Comparison of ENCODE assay signal across 8 cellular contexts in genomic region chr17:81869221-81870154, GRCh38. TPM values are rescaled to one million over a fixed set of nuclear protein-coding genes. Genes with fewer than 3 reads are reported as not detected.
A peak's percentile ranks its signal among the peaks of the same experiment; 100 is the strongest.
DNase-seq lines count a peak whose midpoint lies in the region; TF ChIP-seq lines count a peak whose summit lies in the region.

No MANE protein-coding gene starts in this region.

- H3K9me3 ChIP-seq in BE2C (no peaks in the 10 kb centered on the region), HEK293 (ENCODE audit: control insufficient read depth, insufficient read depth, low read depth, low read length) (no peaks in the 10 kb centered on the region), fibroblast of lung (ENCODE audit: control insufficient read depth, insufficient read depth, low read depth, low read length) (no peaks in the 10 kb centered on the region), neuron (ENCODE audit: low read length) (no peaks in the 10 kb centered on the region)

- H3K9ac ChIP-seq in fibroblast of lung (ENCODE audit: insufficient read depth, low read length) = peak overlapping the region; percentile 97

- no peaks in the 10 kb centered on the region for H3K9me3 Mint-ChIP-seq in activated CD4-positive, alpha-beta memory T cell treated with anti-CD3 and anti-CD28 coated beads for 36 hours

- POLR2A ChIA-PET in HEK293 (lab: Yijun Ruan, JAX) = interaction anchor here (1.1 to 2.7 kb wide), 12 partner anchors 9 to 186 kb away, joined by 3 to 17 read pairs (median 6); partner anchors contain the start of genes ARL16, CENPX, HGS and LRRC45
- POLR2A ChIA-PET in activated CD4-positive, alpha-beta memory T cell treated with anti-CD3 and anti-CD28 coated beads for 36 hours (lab: Charles Lee) = interaction anchor here (0.5 to 3.1 kb wide), 13 partner anchors 8 to 207 kb away, joined by 3 to 21 read pairs (median 3); partner anchors contain the start of genes ALYREF, ANAPC11, MAFG and MCRIP1

- H3K4me1 ChIP-seq in BE2C (peaks cover 26% of the 10 kb centered on the region), HEK293 (ENCODE audit: control insufficient read depth, insufficient read depth, low read length) (peaks cover 17% of the 10 kb centered on the region; the same call in 1 of the 2 replicates), fibroblast of lung (ENCODE audit: control insufficient read depth, extremely low read depth, insufficient read depth, low read length) (peaks cover 20% of the 10 kb centered on the region), neuron (ENCODE audit: insufficient read depth, low read length) (peaks cover 36% of the 10 kb centered on the region)

- DNase-seq in BE2C = peak; percentile 78
- DNase-seq in activated CD4-positive, alpha-beta memory T cell treated with anti-CD3 and anti-CD28 coated beads for 36 hours = peak; percentile 55
- DNase-seq in fibroblast of lung (ENCODE audit: low read depth in 2 of 2) = peak; percentile 32 to 33
- DNase-seq in DMS153 (lab: John Stamatoyannopoulos, UW) = no peak
- DNase-seq in NCI-H446 treated with DMSO at 0.1 percent for 48 hours (lab: John Stamatoyannopoulos, UW) = no peak
- no peak for DNase-seq in NCI-H774 (lab: John Stamatoyannopoulos, UW)

- H3K27me3 ChIP-seq in BE2C (no peaks in the 10 kb centered on the region), fibroblast of lung (ENCODE audit: control insufficient read depth, insufficient read depth, low read length) (no peaks in the 10 kb centered on the region), neuron (ENCODE audit: insufficient read depth, low read length) (no peaks in the 10 kb centered on the region)

- peaks cover 27% of the 10 kb centered on the region for H3K79me2 ChIP-seq in fibroblast of lung (ENCODE audit: control insufficient read depth, insufficient read depth, low read length)

- no peaks in the 10 kb centered on the region for H3K27me3 Mint-ChIP-seq in activated CD4-positive, alpha-beta memory T cell treated with anti-CD3 and anti-CD28 coated beads for 36 hours

- peak overlapping the region; percentile 97 for H3K4me2 ChIP-seq in fibroblast of lung (ENCODE audit: extremely low read depth, insufficient read depth, low read length)

- intact Hi-C loops in activated CD4-positive, alpha-beta memory T cell treated with anti-CD3 and anti-CD28 coated beads for 36 hours (cut with micrococcal nuclease) = loop anchor here (5.0 kb wide), 5 partner anchors 37 to 228 kb away; partner anchors contain the start of genes ASPSCR1, FASN, MAFG and MCRIP1

- peaks cover 25% of the 10 kb centered on the region for H3K36me3 ChIP-seq in BE2C
- peaks cover 5 to 56% of the 10 kb centered on the region in 2 experiments; a peak in 2 of 3 replicates for H3K36me3 ChIP-seq in HEK293 (ENCODE audit: control insufficient read depth in 2 of 2, insufficient read depth in 1 of 2, low read length in 2 of 2)
- peaks cover 21% of the 10 kb centered on the region for H3K36me3 ChIP-seq in fibroblast of lung (ENCODE audit: control insufficient read depth, insufficient read depth, low read length)
- peaks cover 26% of the 10 kb centered on the region for H3K36me3 ChIP-seq in neuron (ENCODE audit: insufficient read depth, low read length)

- H3K27ac Mint-ChIP-seq in activated CD4-positive, alpha-beta memory T cell treated with anti-CD3 and anti-CD28 coated beads for 36 hours = peak overlapping the region; percentile 92

- TF ChIP-seq CTCF in BE2C (IDR thresholded peaks at IDR 0.05; ENCODE audit: low read depth, low read length) (peak; percentile 78), HEK293 (tag by site-specific recombination; IDR thresholded peaks at IDR 0.05) (peak; percentile 93), fibroblast of lung (conservative IDR thresholded peaks at IDR 0.05 in 1 of 2, IDR thresholded peaks at IDR 0.05 in 1 of 2; ENCODE audit: low read depth in 1 of 2, low read length in 2 of 2) (peak; percentile 65 to 73)

- H3K27ac ChIP-seq in HEK293 (ENCODE audit: extremely low read depth, low read depth, low read length) (peak overlapping the region; percentile 100), fibroblast of lung (ENCODE audit: insufficient read depth, low read length) (peak overlapping the region; percentile 97)

- no peaks in the 10 kb centered on the region for H4K20me1 ChIP-seq in fibroblast of lung (ENCODE audit: control insufficient read depth, extremely low read depth, insufficient read depth, low read length)

- peaks cover 47% of the 10 kb centered on the region for H3K4me1 Mint-ChIP-seq in activated CD4-positive, alpha-beta memory T cell treated with anti-CD3 and anti-CD28 coated beads for 36 hours (ENCODE audit: low read depth)

- H2AFZ ChIP-seq in fibroblast of lung (ENCODE audit: low read length) = no peak overlapping the region
- no peak overlapping the region for H2AFZ ChIP-seq in neuron (ENCODE audit: low read depth, low read length)

- peaks cover 43% of the 10 kb centered on the region for H3K36me3 Mint-ChIP-seq in activated CD4-positive, alpha-beta memory T cell treated with anti-CD3 and anti-CD28 coated beads for 36 hours

- peak overlapping the region; percentile 88 for H3K4me3 Mint-ChIP-seq in activated CD4-positive, alpha-beta memory T cell treated with anti-CD3 and anti-CD28 coated beads for 36 hours

- CTCF ChIA-PET in HEK293 (lab: Yijun Ruan, JAX) = interaction anchor here (0.6 to 2.6 kb wide), 18 partner anchors 8 to 161 kb away, joined by 3 to 15 read pairs (median 4); partner anchors contain the start of genes MAFG and PCYT2
- CTCF ChIA-PET in activated CD4-positive, alpha-beta memory T cell treated with anti-CD3 and anti-CD28 coated beads for 36 hours (lab: Charles Lee) = interaction anchor here (0.8 to 2.3 kb wide), 16 partner anchors 8 to 196 kb away, joined by 3 to 8 read pairs (median 4); partner anchors contain the start of genes CENPX, DCXR, DUS1L and LRRC45

- H3K4me3 ChIP-seq in BE2C (ENCODE audit: low read depth, low read length) (peak overlapping the region; percentile 90), HEK293 (ENCODE audit: low read depth, low read length) (peak overlapping the region; percentile 85), fibroblast of lung (replicated peaks in 1 of 4; ENCODE audit: control extremely low read depth in 1 of 4, insufficient read depth in 1 of 4, low read depth in 3 of 4, low read length in 4 of 4) (peak overlapping the region; percentile 61 to 89 (median 87)), neuron (ENCODE audit: low read length) (peak overlapping the region; percentile 79)

TF ChIP-seq in HEK293, 187 proteins besides CTCF, POLR2A, EP300 and RAD21 (continues in another document):
- TF ChIP-seq HIC1 (tag by site-specific recombination; IDR thresholded peaks at IDR 0.05) (peak; percentile 61), ZNF324 (tag by site-specific recombination; IDR thresholded peaks at IDR 0.05) (0 out of 2 replicates have a peak, but pooled peaks have one; percentile 29), ZNF426 (tag by site-specific recombination; IDR thresholded peaks at IDR 0.05) (no peak), IKZF3 (tag by site-specific recombination; IDR thresholded peaks at IDR 0.05) (peak; percentile 58; the same call in 1 of the 2 replicates)

RNA-seq across cellular contexts. Expression of gene ARHGDIA, which starts 1.6 kb away (rescaled TPM):
- 2,008 TPM for polyA plus RNA-seq in BE2C (2012; ENCODE audit: insufficient read depth, insufficient read length, low read depth)
- 100 to 1,000 TPM; 526 to 531 TPM for total RNA-seq in activated CD4-positive, alpha-beta memory T cell treated with anti-CD3 and anti-CD28 coated beads for 36 hours
- total RNA-seq in fibroblast of lung = 61.6 and 95.0 TPM in 2 replicates
- 164 and 254 TPM in 2 replicates for polyA plus RNA-seq in fibroblast of lung
- 723 and 976 TPM in 2 replicates for polyA plus RNA-seq in fibroblast of lung (2012)
- polyA minus RNA-seq in fibroblast of lung (ENCODE audit: low replicate concordance) = 99.0 and 121 TPM in 2 replicates

RNA-seq across cellular contexts. Expression of gene P4HB, which starts 9.2 kb away (rescaled TPM):
- 890 TPM for polyA plus RNA-seq in BE2C (2012; ENCODE audit: insufficient read depth, insufficient read length, low read depth)
- 100 to 1,000 TPM; 358 to 367 TPM for total RNA-seq in activated CD4-positive, alpha-beta memory T cell treated with anti-CD3 and anti-CD28 coated beads for 36 hours
- 633 and 1,034 TPM in 2 replicates for total RNA-seq in fibroblast of lung
- 106 and 109 TPM in 2 replicates for polyA plus RNA-seq in fibroblast of lung
- polyA plus RNA-seq in fibroblast of lung (2012) = 919 and 1,078 TPM in 2 replicates
- 298 and 690 TPM in 2 replicates for polyA minus RNA-seq in fibroblast of lung (ENCODE audit: low replicate concordance)

RNA-seq across cellular contexts. Expression of gene ALYREF, which starts 21.9 kb away (rescaled TPM):
- polyA plus RNA-seq in BE2C (2012; ENCODE audit: insufficient read depth, insufficient read length, low read depth) = 427 TPM
- total RNA-seq in activated CD4-positive, alpha-beta memory T cell treated with anti-CD3 and anti-CD28 coated beads for 36 hours = 100 to 1,000 TPM; 208 to 210 TPM
- total RNA-seq in fibroblast of lung = 77.3 and 82.2 TPM in 2 replicates
- polyA plus RNA-seq in fibroblast of lung = 41.6 and 81.5 TPM in 2 replicates
- 64.6 and 132 TPM in 2 replicates for polyA plus RNA-seq in fibroblast of lung (2012)
- polyA minus RNA-seq in fibroblast of lung (ENCODE audit: low replicate concordance) = 51.1 and 57.5 TPM in 2 replicates

RNA-seq across cellular contexts. Expression of gene ANAPC11, which starts 22.0 kb away (rescaled TPM):
- polyA plus RNA-seq in BE2C (2012; ENCODE audit: insufficient read depth, insufficient read length, low read depth) = 729 TPM
- 100 to 1,000 TPM; 172 to 173 TPM for total RNA-seq in activated CD4-positive, alpha-beta memory T cell treated with anti-CD3 and anti-CD28 coated beads for 36 hours
- total RNA-seq in fibroblast of lung = 144 and 175 TPM in 2 replicates
- 223 and 269 TPM in 2 replicates for polyA plus RNA-seq in fibroblast of lung
- polyA plus RNA-seq in fibroblast of lung (2012) = 230 and 339 TPM in 2 replicates
- polyA minus RNA-seq in fibroblast of lung (ENCODE audit: low replicate concordance) = 48.8 and 54.7 TPM in 2 replicates

RNA-seq across cellular contexts. Expression of gene NPB, which starts 32.5 kb away (rescaled TPM):
- 3.5 TPM for polyA plus RNA-seq in BE2C (2012; ENCODE audit: insufficient read depth, insufficient read length, low read depth)
- total RNA-seq in activated CD4-positive, alpha-beta memory T cell treated with anti-CD3 and anti-CD28 coated beads for 36 hours = not detected
- total RNA-seq in fibroblast of lung = 0.51 and 0.83 TPM in 2 replicates
- polyA plus RNA-seq in fibroblast of lung = 0.19 and 0.31 TPM in 2 replicates
- 0.35 and 0.71 TPM in 2 replicates for polyA plus RNA-seq in fibroblast of lung (2012)
- not detected in 2 replicates for polyA minus RNA-seq in fibroblast of lung (ENCODE audit: low replicate concordance)

Comparison
In these comparisons a context has a peak if more than half of its experiments do, and no peak if none do; other contexts are left out.
1. DNase-seq: peak in BE2C (single experiment), activated CD4-positive, alpha-beta memory T cell treated with anti-CD3 and anti-CD28 coated beads for 36 hours (single experiment) and fibroblast of lung (2 of 2); none in DMS153 (single experiment), NCI-H446 treated with DMSO at 0.1 percent for 48 hours (single experiment) and NCI-H774 (single experiment).
2. Peak in every context shown above with its lines, with median percentiles within 50 percentile points of each other: H3K4me3 ChIP-seq and CTCF ChIP-seq.